30 cellular contexts compared by ENCODE assay signal in the genomic region with DNA sequence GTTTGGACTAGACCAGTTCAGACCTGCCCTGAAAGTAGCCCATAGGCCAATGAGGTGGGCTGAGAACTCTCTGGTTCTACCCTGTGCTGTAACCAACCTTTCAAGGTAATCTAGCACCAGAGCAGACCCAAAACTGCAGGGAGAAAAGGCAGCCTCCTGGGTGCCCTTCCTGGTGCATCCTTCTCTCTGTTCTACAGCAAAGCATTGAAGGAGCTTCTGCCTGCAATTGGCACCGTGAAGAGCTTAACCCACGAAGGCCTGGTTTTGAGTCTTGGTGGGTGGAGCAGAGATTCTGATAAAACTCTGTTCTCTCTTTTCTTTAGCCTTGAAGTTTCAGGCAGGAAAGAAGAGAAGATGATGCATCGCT. TPM values are rescaled to one million over a fixed set of nuclear protein-coding genes. Genes with fewer than 3 reads are reported as not detected.
DNase-seq lines count a peak whose midpoint lies in the region; ATAC-seq, FAIRE-seq and TF ChIP-seq lines count a peak whose summit lies in the region.
"Had no signal": no experiment of that assay in that cellular context is flagged by ENCODE, and none has a peak within 500 bp of the region (broad histone marks: within the 10 kb centered on the region; RNA-seq: fewer than 3 reads in every experiment).

No MANE protein-coding gene starts in this region.

- TF ChIP-seq CTCF in bronchial epithelial cell (IDR thresholded peaks at IDR 0.05; ENCODE audit: insufficient read depth, low read length, severe bottlenecking) = no peak
- TF ChIP-seq CTCF in keratinocyte (optimal IDR thresholded peaks at IDR 0.05 in 1 of 3, IDR thresholded peaks at IDR 0.05 in 1 of 3, conservative IDR thresholded peaks at IDR 0.05 in 1 of 3; ENCODE audit: extremely low read depth in 1 of 3, insufficient read depth in 2 of 3, low read length in 3 of 3) = no peak
- TF ChIP-seq CTCF in testis (IDR thresholded peaks at IDR 0.05) = no peak

- no peak overlapping the region for H3K9ac ChIP-seq in keratinocyte (ENCODE audit: control insufficient read depth, extremely low read depth, insufficient read depth, low read length)
- H3K9ac ChIP-seq: BLaER1 treated with 17β-estradiol and CSF1 and Interleukin-3, amounts not matched to agents 10 nM and 100 nM; KMS-11 had no signal

- ATAC-seq in GM18867 (IDR thresholded peaks at IDR 0.05; ENCODE audit: unreplicated experiment) = peak; percentile 47
- ATAC-seq: A549 had no signal

- no peaks in the 10 kb centered on the region for H3K9me1 ChIP-seq in keratinocyte (ENCODE audit: control insufficient read depth, extremely low read depth, insufficient read depth, low read length)

- FAIRE-seq in bronchial epithelial cell (lab: Jason Lieb, UNC) (no peak), keratinocyte (lab: Jason Lieb, UNC) (peak; percentile 80), RCC 7860 (lab: Jason Lieb, UNC) (no peak)
- FAIRE-seq: A549, GM12892 had no signal

- peaks cover 51% of the 10 kb centered on the region for H3K4me1 ChIP-seq in keratinocyte (ENCODE audit: control insufficient read depth, extremely low read depth, insufficient read depth, low read length)
- H3K4me1 ChIP-seq in testis = peaks cover 41% of the 10 kb centered on the region
- H3K4me1 ChIP-seq: A549 had no signal

- H3K27me3 ChIP-seq in bronchial epithelial cell (ENCODE audit: control insufficient read depth, insufficient read depth, low read length) = no peaks in the 10 kb centered on the region
- no peaks in the 10 kb centered on the region for H3K27me3 ChIP-seq in keratinocyte (ENCODE audit: control insufficient read depth, extremely low read depth, insufficient read depth, low read length)
- H3K27me3 ChIP-seq in testis = no peaks in the 10 kb centered on the region
- H3K27me3 ChIP-seq: BLaER1 treated with 17β-estradiol and CSF1 and Interleukin-3, amounts not matched to agents 10 nM and 100 nM had no signal

- no peaks in the 10 kb centered on the region for H3K79me2 ChIP-seq in keratinocyte (ENCODE audit: control insufficient read depth, insufficient read depth, low read length)

- H3K27ac ChIP-seq in keratinocyte (ENCODE audit: control insufficient read depth, insufficient read depth, low read length) = no peak overlapping the region
- peak overlapping the region; percentile 66 to 73 for H3K27ac ChIP-seq in testis
- H3K27ac ChIP-seq: A549; BLaER1 treated with 17β-estradiol and CSF1 and Interleukin-3, amounts not matched to agents 10 nM and 100 nM; HL-60; KMS-11; RWPE1 had no signal

- WGBS in testis, 2 donors = 52 to 58% methylated on average over 3 of the region's 3 CpGs

- no peak overlapping the region for H2AFZ ChIP-seq in keratinocyte (ENCODE audit: control insufficient read depth, low read length)

- DNase-seq in bronchial epithelial cell (ENCODE audit: low read depth) = peak; percentile 25
- no peak for DNase-seq in keratinocyte (ENCODE audit: low read depth, low spot score)
- no peak for DNase-seq in testis
- no peak for DNase-seq in DMS 273 (lab: John Stamatoyannopoulos, UW; ENCODE audit: unreplicated experiment)
- no peak for DNase-seq in RCC 7860 (ENCODE audit: low spot score)
- DNase-seq in NCI-H187 treated with DMSO at 0.1 percent for 48 hours (lab: John Stamatoyannopoulos, UW) = no peak
- DNase-seq: AML-193; CD4-positive, alpha-beta memory T cell; COR-L47; DMS79; EL; GDM1; GOT3; HCEC 1CT; NCI-H1048; NCI-H1417; NCI-H1694; NCI-H2081; NCI-H2227 treated with DMSO at 0.1 percent for 48 hours; NCI-H526 treated with DMSO at 0.1 percent for 48 hours; SHP77 had no signal

- dilution Hi-C loops in keratinocyte (cut with MboI; ENCODE audit: extremely low pct_ligation_motif_present, low sequenced_read_pairs) = no loop called here

- H4K20me1 ChIP-seq in keratinocyte (ENCODE audit: control insufficient read depth, extremely low read depth, insufficient read depth, low read length) = no peaks in the 10 kb centered on the region
- H4K20me1 ChIP-seq: BLaER1 treated with 17β-estradiol and CSF1 and Interleukin-3, amounts not matched to agents 10 nM and 100 nM had no signal

- H3K9me3 ChIP-seq in keratinocyte (ENCODE audit: control insufficient read depth, low read depth, low read length) (no peaks in the 10 kb centered on the region), testis (no peaks in the 10 kb centered on the region)
- H3K9me3 ChIP-seq: A549; BLaER1 treated with 17β-estradiol and CSF1 and Interleukin-3, amounts not matched to agents 10 nM and 100 nM had no signal

- intact Hi-C loops in testis (cut with DNase I; ENCODE audit: low total_unique reads) = no loop called here

- no peak overlapping the region for H3K4me2 ChIP-seq in keratinocyte (ENCODE audit: control insufficient read depth, extremely low read depth, insufficient read depth, low read depth, low read length)
- H3K4me2 ChIP-seq: A549; BLaER1 treated with 17β-estradiol and CSF1 and Interleukin-3, amounts not matched to agents 10 nM and 100 nM; KMS-11 had no signal

- H3K4me3 ChIP-seq in bronchial epithelial cell (ENCODE audit: low read depth, low read length) (no peak overlapping the region), keratinocyte (ENCODE audit: control insufficient read depth in 2 of 3, extremely low read depth in 1 of 3, insufficient read depth in 2 of 3, low read depth in 1 of 3, low read length in 3 of 3) (no peak overlapping the region), testis (no peak overlapping the region)
- H3K4me3 ChIP-seq: A549; BLaER1 treated with 17β-estradiol and CSF1 and Interleukin-3, amounts not matched to agents 10 nM and 100 nM had no signal

- no peak for TF ChIP-seq POLR2A in testis (IDR thresholded peaks at IDR 0.05)

- H3K36me3 ChIP-seq in bronchial epithelial cell (ENCODE audit: control insufficient read depth, insufficient read depth, low read length) (no peaks in the 10 kb centered on the region), keratinocyte (ENCODE audit: control insufficient read depth in 2 of 2, extremely low read depth in 1 of 2, insufficient read depth in 2 of 2, low read length in 2 of 2) (no peaks in the 10 kb centered on the region), testis (ENCODE audit: low read depth, missing control alignments) (no peaks in the 10 kb centered on the region)
- H3K36me3 ChIP-seq: BLaER1 treated with 17β-estradiol and CSF1 and Interleukin-3, amounts not matched to agents 10 nM and 100 nM had no signal

RNA-seq across cellular contexts. Expression of a gene that starts 55.5 kb away (rescaled TPM):
- 9.5 and 11.5 TPM in 2 replicates for total RNA-seq in bronchial epithelial cell
- polyA plus RNA-seq in keratinocyte = 200 to 263 TPM (median 241 TPM) in 3 replicates
- 48.8 TPM for polyA plus RNA-seq in keratinocyte (2011; ENCODE audit: low read depth)
- 99.5 and 116 TPM in 2 replicates for polyA plus RNA-seq in keratinocyte (2011; cell fraction: cytosol; rRNA removed)
- 432 and 488 TPM in 2 replicates for polyA plus RNA-seq in keratinocyte (2011; cell fraction: nucleus; rRNA removed)
- 63.4 and 175 TPM in 2 replicates for polyA plus RNA-seq in keratinocyte (2012; ENCODE audit: low replicate concordance)
- polyA minus RNA-seq in keratinocyte = 261 to 340 TPM (median 323 TPM) in 3 replicates
- 149 TPM for polyA minus RNA-seq in keratinocyte (2011; cell fraction: cytosol; rRNA and poly(A)+ RNA removed)
- polyA minus RNA-seq in keratinocyte (2011; cell fraction: nucleus; rRNA and poly(A)+ RNA removed) = 253 and 530 TPM in 2 replicates
- total RNA-seq in testis = 10 to 100 TPM; 25.4 to 48.0 TPM
- 35.2 TPM for polyA plus RNA-seq in testis (ENCODE audit: insufficient read depth, low read depth, low replicate concordance)
- total RNA-seq: CD4-positive, alpha-beta memory T cell; SK-MEL-5 had no signal
- polyA plus RNA-seq: CD4-positive, alpha-beta memory T cell; IgD-negative memory B cell had no signal
